Comparison of ENCODE assay signal across 8 cellular contexts in genomic region chr3:17151598-17152373, GRCh38.
DNase-seq lines count a peak whose midpoint lies in the region; ATAC-seq and TF ChIP-seq lines count a peak whose summit lies in the region.

No MANE protein-coding gene starts in this region.

- H3K27me3 Mint-ChIP-seq in progenitor cell of endocrine pancreas: no peaks in the 10 kb centered on the region

- H3K27ac Mint-ChIP-seq in progenitor cell of endocrine pancreas: no peak overlapping the region

- peak; percentile 98 for ATAC-seq in GM19463 (IDR thresholded peaks at IDR 0.05; ENCODE audit: unreplicated experiment)
- peak; percentile 96 for ATAC-seq in HG03460 (IDR thresholded peaks at IDR 0.05; ENCODE audit: unreplicated experiment)

- peak; percentile 58 to 82 for DNase-seq in activated CD8-positive, alpha-beta memory T cell treated with anti-CD3 and anti-CD28 coated beads for 4 hours (ENCODE audit: low read depth in 2 of 2)
- DNase-seq in mesenteric fat pad (ENCODE audit: low spot score) (peak; percentile 80), progenitor cell of endocrine pancreas (ENCODE audit: low spot score, unreplicated experiment) (no peak), GM03348 (ENCODE audit: low spot score) (no peak), EL (no peak), NOMO-1 treated with DMSO at 0.1 percent for 48 hours (lab: John Stamatoyannopoulos, UW; ENCODE audit: unreplicated experiment) (no peak)

- H3K4me3 Mint-ChIP-seq in progenitor cell of endocrine pancreas (ENCODE audit: low read depth): no peak overlapping the region

- peaks cover 3% of the 10 kb centered on the region for H3K9me3 Mint-ChIP-seq in progenitor cell of endocrine pancreas (ENCODE audit: low read depth)

- H3K36me3 Mint-ChIP-seq in progenitor cell of endocrine pancreas (ENCODE audit: insufficient read depth): peaks cover 19% of the 10 kb centered on the region

- no peaks in the 10 kb centered on the region for H3K4me1 Mint-ChIP-seq in progenitor cell of endocrine pancreas (ENCODE audit: low read depth)

- TF ChIP-seq CTCF in progenitor cell of endocrine pancreas (IDR thresholded peaks at IDR 0.05; ENCODE audit: unreplicated experiment): no peak

Comparison
In these comparisons a context has a peak if more than half of its experiments do, and no peak if none do; other contexts are left out.
1. DNase-seq: peak in activated CD8-positive, alpha-beta memory T cell treated with anti-CD3 and anti-CD28 coated beads for 4 hours (2 of 2) and mesenteric fat pad (single experiment); none in progenitor cell of endocrine pancreas (single experiment), GM03348 (single experiment), EL (single experiment) and NOMO-1 treated with DMSO at 0.1 percent for 48 hours (single experiment).